ENCODE assay signal across 17 cellular contexts in genomic region chr4:38026138-38026740, GRCh38.
DNase-seq lines count a peak whose midpoint lies in the region; ATAC-seq and TF ChIP-seq lines count a peak whose summit lies in the region.
"Had no signal": no experiment of that assay in that cellular context is flagged by ENCODE, and none has a peak within 500 bp of the region (broad histone marks: within the 10 kb centered on the region; RNA-seq: fewer than 3 reads in every experiment).

No MANE protein-coding gene starts in this region.

- no peak overlapping the region for H3K23ac ChIP-seq in trophoblast cell (ENCODE audit: low read length)

- H4K12ac ChIP-seq in trophoblast cell (ENCODE audit: low read depth, low read length): peak overlapping the region; percentile 37

- no peak overlapping the region for H3K4me2 ChIP-seq in trophoblast cell (ENCODE audit: low read length)
- H3K4me2 ChIP-seq: PC-9 had no signal

- intact Hi-C loops in esophagus muscularis mucosa (cut with DNase I): no loop called here
- intact Hi-C loops in vagina (cut with DNase I): no loop called here

- no peak overlapping the region for H2AFZ ChIP-seq in trophoblast cell (ENCODE audit: insufficient read depth, low read length, poor library complexity)
- H2AFZ ChIP-seq: PC-9 had no signal

- no peak overlapping the region for H3K27ac Mint-ChIP-seq in stimulated activated naive CD8-positive, alpha-beta T cell treated with anti-CD3 and anti-CD28 coated beads, Interleukin-15, amount 100 ng/mL, for 72 hours

- H2AK5ac ChIP-seq in trophoblast cell (ENCODE audit: low read length): no peak overlapping the region

- no peak overlapping the region for H3K14ac ChIP-seq in trophoblast cell (ENCODE audit: low read length)

- H3K4ac ChIP-seq in trophoblast cell (ENCODE audit: low read depth, low read length): no peak overlapping the region

- H3K18ac ChIP-seq in trophoblast cell (ENCODE audit: low read length): peak overlapping the region; percentile 69

- peak; percentile 36 for ATAC-seq in stimulated activated naive CD8-positive, alpha-beta T cell treated with anti-CD3 and anti-CD28 coated beads, Interleukin-15, Interleukin-2, amounts not matched to agents 100 U/mL and 50 U/mL, for 24 hours
- no peak for ATAC-seq in stimulated activated naive CD8-positive, alpha-beta T cell treated with anti-CD3 and anti-CD28 coated beads, Interleukin-15, amount 100 ng/mL, for 72 hours

- no peak overlapping the region for H2BK12ac ChIP-seq in trophoblast cell (ENCODE audit: low read length)

- H3K36me3 ChIP-seq in esophagus muscularis mucosa: peaks cover 0 to 75% (median 40%) of the 10 kb centered on the region in 4 donors
- peaks cover 18 to 30% of the 10 kb centered on the region in 2 experiments for H3K36me3 ChIP-seq in trophoblast cell (ENCODE audit: control insufficient read depth in 1 of 2, insufficient read depth in 2 of 2, low read length in 2 of 2)
- H3K36me3 ChIP-seq in vagina: peaks cover 0 to 12% of the 10 kb centered on the region in 2 donors

- TF ChIP-seq POLR2A in esophagus muscularis mucosa (IDR thresholded peaks at IDR 0.05; ENCODE audit: low read depth) (no peak), vagina (IDR thresholded peaks at IDR 0.05) (no peak)

- peaks cover 2% of the 10 kb centered on the region for H3K79me1 ChIP-seq in trophoblast cell (ENCODE audit: low read length)

- TF ChIP-seq EP300 in esophagus muscularis mucosa (IDR thresholded peaks at IDR 0.05): no peak

- H3K9ac ChIP-seq in trophoblast cell (ENCODE audit: low read length): no peak overlapping the region

- TF ChIP-seq CTCF in esophagus muscularis mucosa (IDR thresholded peaks at IDR 0.05) (no peak), vagina (IDR thresholded peaks at IDR 0.05) (no peak)

- peaks cover 0 to 60% (median 40%) of the 10 kb centered on the region in 4 donors for H3K4me1 ChIP-seq in esophagus muscularis mucosa
- peaks cover 3 to 6% of the 10 kb centered on the region in 2 experiments for H3K4me1 ChIP-seq in trophoblast cell (ENCODE audit: control insufficient read depth in 1 of 2, insufficient read depth in 2 of 2, low read length in 2 of 2)
- H3K4me1 ChIP-seq in vagina: no peaks in the 10 kb centered on the region

- no peaks in the 10 kb centered on the region for H3K9me3 ChIP-seq in esophagus muscularis mucosa
- H3K9me3 ChIP-seq in trophoblast cell (ENCODE audit: insufficient read depth, low read depth, low read length): no peaks in the 10 kb centered on the region
- H3K9me3 ChIP-seq in vagina: no peaks in the 10 kb centered on the region

- WGBS in esophagus muscularis mucosa: 98% methylated on average over 3 of the region's 6 CpGs
- no CpG with 5 or more reads among the region's 6 CpGs for WGBS in trophoblast cell (ENCODE audit: extremely low coverage, insufficient coverage, insufficient read length)

- H3K4me1 Mint-ChIP-seq in stimulated activated naive CD8-positive, alpha-beta T cell treated with anti-CD3 and anti-CD28 coated beads, Interleukin-15, amount 100 ng/mL, for 72 hours: no peaks in the 10 kb centered on the region

- no peaks in the 10 kb centered on the region for H3K79me2 ChIP-seq in trophoblast cell (ENCODE audit: control insufficient read depth, insufficient read depth, low read length, poor library complexity)

- H2BK5ac ChIP-seq in trophoblast cell (ENCODE audit: low read depth, low read length, poor library complexity): no peak overlapping the region

- no peak overlapping the region for H4K8ac ChIP-seq in trophoblast cell (ENCODE audit: low read depth, low read length)

- H3K4me3 ChIP-seq in esophagus muscularis mucosa: no peak overlapping the region
- no peak overlapping the region for H3K4me3 ChIP-seq in trophoblast cell (ENCODE audit: low read depth, low read length)
- H3K4me3 ChIP-seq in vagina: no peak overlapping the region
- H3K4me3 ChIP-seq: PC-9 had no signal

- no peaks in the 10 kb centered on the region for H3K9me3 Mint-ChIP-seq in stimulated activated naive CD8-positive, alpha-beta T cell treated with anti-CD3 and anti-CD28 coated beads, Interleukin-15, amount 100 ng/mL, for 72 hours

- peak overlapping the region in 3 of 4 donors; percentile 5 to 74 (median 64) for H3K27ac ChIP-seq in esophagus muscularis mucosa (replicated peaks in 1 of 4)
- no peak overlapping the region for H3K27ac ChIP-seq in trophoblast cell (ENCODE audit: low read depth, low read length)
- peak overlapping the region; percentile 7 for H3K27ac ChIP-seq in vagina
- H3K27ac ChIP-seq: C4-2B, PC-9 had no signal

- no peak overlapping the region for H2BK120ac ChIP-seq in trophoblast cell (ENCODE audit: insufficient read depth, low read length, poor library complexity)

- no peaks in the 10 kb centered on the region for H3K27me3 Mint-ChIP-seq in stimulated activated naive CD8-positive, alpha-beta T cell treated with anti-CD3 and anti-CD28 coated beads, Interleukin-15, amount 100 ng/mL, for 72 hours

- H3K27me3 ChIP-seq in esophagus muscularis mucosa: no peaks in the 10 kb centered on the region
- H3K27me3 ChIP-seq in trophoblast cell (ENCODE audit: insufficient read depth, low read length): no peaks in the 10 kb centered on the region
- H3K27me3 ChIP-seq in vagina: no peaks in the 10 kb centered on the region

- H4K91ac ChIP-seq in trophoblast cell (ENCODE audit: low read depth, low read length): no peak overlapping the region

- H3K4me3 Mint-ChIP-seq in stimulated activated naive CD8-positive, alpha-beta T cell treated with anti-CD3 and anti-CD28 coated beads, Interleukin-15, amount 100 ng/mL, for 72 hours: no peak overlapping the region

- DNase-seq in stimulated activated naive CD8-positive, alpha-beta T cell treated with anti-CD3 and anti-CD28 coated beads, Interleukin-15, Interleukin-2, amounts not matched to agents 100 U/mL and 50 U/mL, for 24 hours: no peak
- DNase-seq in stimulated activated naive CD8-positive, alpha-beta T cell treated with anti-CD3 and anti-CD28 coated beads, Interleukin-15, amount 100 ng/mL, for 72 hours: no peak
- DNase-seq in esophagus muscularis mucosa (ENCODE audit: extremely low spot score) (no peak), trophoblast cell (no peak), vagina (ENCODE audit: extremely low spot score in 2 of 2) (no peak), DMS114 treated with DMSO at 0.1 percent for 48 hours (lab: John Stamatoyannopoulos, UW; ENCODE audit: unreplicated experiment) (no peak), NCI-H1417 treated with DMSO at 0.1 percent for 48 hours (lab: John Stamatoyannopoulos, UW) (no peak), amniotic stem cell (lab: John Stamatoyannopoulos, UW) (no peak)
- DNase-seq: ACHN, H7, IMR-90, NCI-H1436, NCI-H1930, NCI-H345, NCI-H524 treated with DMSO at 0.1 percent for 48 hours, PC-9 had no signal
